Comparison of ENCODE assay signal across 2 cellular contexts in genomic region chr20:1323830-1324597, GRCh38.
TF ChIP-seq lines count a peak whose summit lies in the region.

No MANE protein-coding gene starts in this region.

TF ChIP-seq in IMR-90, 13 proteins besides CTCF, POLR2A, EP300 and RAD21:
- TF ChIP-seq ELK1 (IDR thresholded peaks at IDR 0.05; ENCODE audit: borderline replicate concordance, low read depth, low read length) (no peak), FOS (IDR thresholded peaks at IDR 0.05; ENCODE audit: low read depth, low read length) (no peak), MAZ (IDR thresholded peaks at IDR 0.05; ENCODE audit: borderline replicate concordance, low read depth, low read length) (no peak), CEBPB (IDR thresholded peaks at IDR 0.05; ENCODE audit: low read depth, low read length) (no peak), RFX5 (IDR thresholded peaks at IDR 0.05; ENCODE audit: low read depth, low read length) (no peak), BHLHE40 (IDR thresholded peaks at IDR 0.05; ENCODE audit: low read depth, low read length) (no peak), MXI1 (IDR thresholded peaks at IDR 0.05; ENCODE audit: borderline replicate concordance, low read depth, low read length) (no peak), CHD1 (IDR thresholded peaks at IDR 0.05; ENCODE audit: low read depth, low read length) (no peak), NFE2L2 (IDR thresholded peaks at IDR 0.05; ENCODE audit: low read depth, low read length) (no peak), USF2 (IDR thresholded peaks at IDR 0.05; ENCODE audit: low read depth, low read length) (no peak), RCOR1 (IDR thresholded peaks at IDR 0.05; ENCODE audit: insufficient replicate concordance, low read length) (no peak), MAFK (IDR thresholded peaks at IDR 0.05; ENCODE audit: low read depth, low read length) (no peak)

TF ChIP-seq in neural cell, 6 proteins besides CTCF, POLR2A, EP300 and RAD21:
- TF ChIP-seq REST (IDR thresholded peaks at IDR 0.05; ENCODE audit: borderline replicate concordance) (no peak), TAF1 (IDR thresholded peaks at IDR 0.05; ENCODE audit: low read depth) (no peak), POLR2AphosphoS5 (IDR thresholded peaks at IDR 0.05) (no peak), EZH2 (IDR thresholded peaks at IDR 0.05; ENCODE audit: borderline replicate concordance, insufficient read depth, low read length, poor library complexity, severe bottlenecking) (no peak)
